27 cellular contexts compared by ENCODE assay signal in genomic region chr6:134410531-134410930, GRCh38.
"Had no signal": no experiment of that assay in that cellular context is flagged by ENCODE, and none has a peak within 500 bp of the region (broad histone marks: within the 10 kb centered on the region; RNA-seq: fewer than 3 reads in every experiment).

No MANE protein-coding gene starts in this region.

- H3K9me3 ChIP-seq: left lung, mucosa of descending colon, ovary, prostate gland, suprapubic skin had no signal

- H3K4me1 ChIP-seq: prostate gland, suprapubic skin, tibial nerve had no signal

- H3K27me3 ChIP-seq: foreskin keratinocyte, left lung, ovary, right atrium auricular region, stomach, suprapubic skin, tibial nerve had no signal

- ATAC-seq: foreskin keratinocyte; left lung; mucosa of descending colon; natural killer cell treated with Interleukin-12 subunit alpha and Interleukin-12 subunit beta and Interleukin-15 and Interleukin-18, amount 100 ng/mL, for 72 hours; stimulated activated naive B cell treated with anti-CD40 and anti-IgM and Interleukin-4, amounts not matched to agents 10 μg/mL and 1 μg/mL and 100 μg/mL, for 72 hours had no signal

- H3K4me2 ChIP-seq: smooth muscle cell had no signal

- DNase-seq: activated CD4-positive, alpha-beta T cell treated with anti-CD3 and anti-CD28 coated beads for 4 hours; activated CD4-positive, alpha-beta T cell treated with anti-CD3 and anti-CD28 coated beads, Interleukin-2, amount 50 U/mL, for 48 hours; activated CD8-positive, alpha-beta memory T cell treated with anti-CD3 and anti-CD28 coated beads, Interleukin-2, amount 50 U/mL, for 48 hours; activated gamma-delta T cell; activated naive CD4-positive, alpha-beta T cell treated with anti-CD3 and anti-CD28 coated beads, Interleukin-2, amount 50 U/mL, for 16 hours; activated T-cell treated with anti-CD3 and anti-CD28 coated beads, Interleukin-2, amount 50 U/mL, for 24 hours; amygdala; caudate nucleus; cortex of kidney; foreskin keratinocyte; kidney glomerular epithelial cell; left lung; mucosa of descending colon; ovary; stimulated activated CD4-positive, alpha-beta T cell treated with anti-CD3 and anti-CD28 coated beads, Interleukin-1b, Interleukin-23, amount 100 ng/mL, for 48 hours; stimulated activated naive B cell treated with anti-CD40 and anti-IgM and Interleukin-4, amounts not matched to agents 10 μg/mL and 1 μg/mL and 100 μg/mL, for 72 hours; stomach; SW 1271; T-helper 9 cell had no signal

- H3K4me3 ChIP-seq: left lung, lung, mucosa of descending colon, ovary, prostate gland, right atrium auricular region, smooth muscle cell, stomach, suprapubic skin, tibial nerve had no signal

- H3K36me3 ChIP-seq: left lung, ovary, prostate gland, right atrium auricular region, stomach, suprapubic skin, tibial nerve had no signal

- H3K27ac ChIP-seq: foreskin keratinocyte, left lung, ovary, prostate gland, right atrium auricular region, stomach, suprapubic skin, tibial nerve, VCaP had no signal
